In genomic region chr5:78641060-78641474, GRCh38 we compare ENCODE assay signal across 14 cellular contexts. TPM values are rescaled to one million over a fixed set of nuclear protein-coding genes. Genes with fewer than 3 reads are reported as not detected.
DNase-seq lines count a peak whose midpoint lies in the region; ATAC-seq and TF ChIP-seq lines count a peak whose summit lies in the region.
"Had no signal": no experiment of that assay in that cellular context is flagged by ENCODE, and none has a peak within 500 bp of the region (broad histone marks: within the 10 kb centered on the region; RNA-seq: fewer than 3 reads in every experiment).

No MANE protein-coding gene starts in this region.

- ATAC-seq in HG03457 (IDR thresholded peaks at IDR 0.05; ENCODE audit: unreplicated experiment) (peak; percentile 15), HG02852 (IDR thresholded peaks at IDR 0.05; ENCODE audit: unreplicated experiment) (no peak), GM18861 (IDR thresholded peaks at IDR 0.05; ENCODE audit: unreplicated experiment) (no peak)
- ATAC-seq: Right ventricle myocardium inferior, upper lobe of right lung had no signal

- TF ChIP-seq CTCF in cardiac muscle cell (IDR thresholded peaks at IDR 0.05; ENCODE audit: low read depth, low read length) (no peak), left ventricle myocardium inferior (IDR thresholded peaks at IDR 0.05; ENCODE audit: borderline replicate concordance) (no peak), dorsolateral prefrontal cortex (IDR thresholded peaks at IDR 0.05 in 54 of 56, conservative IDR thresholded peaks at IDR 0.05 in 2 of 56; ENCODE audit: low read depth in 1 of 56, partially characterized antibody in 56 of 56) (no peak)

- peak overlapping the region; percentile 14 for H3K4me3 ChIP-seq in cardiac muscle cell
- no peak overlapping the region for H3K4me3 ChIP-seq in left ventricle myocardium inferior
- no peak overlapping the region for H3K4me3 ChIP-seq in dorsolateral prefrontal cortex
- H3K4me3 ChIP-seq: upper lobe of right lung had no signal

- H3K9me3 ChIP-seq in cardiac muscle cell (ENCODE audit: low read depth), result no peaks in the 10 kb centered on the region
- H3K9me3 ChIP-seq in left ventricle myocardium inferior (replicated peaks), result no peaks in the 10 kb centered on the region
- H3K9me3 ChIP-seq: upper lobe of right lung had no signal

- intact Hi-C loops in left ventricle myocardium inferior (cut with micrococcal nuclease), result loop anchor here (10.0 kb wide), 1 partner anchor 96 kb away; no protein-coding TSS in a partner anchor
- intact Hi-C loops in dorsolateral prefrontal cortex (cut with DNase I), result loop anchor here in 1 of 2 donors (10.0 kb wide), 1 partner anchor 344 kb away; the partner anchor contains the start of gene ARSB

- H3K4me1 ChIP-seq in cardiac muscle cell (ENCODE audit: low read depth) (peaks cover 96% of the 10 kb centered on the region), left ventricle myocardium inferior (peaks cover 54% of the 10 kb centered on the region)

- H3K27me3 ChIP-seq in cardiac muscle cell, result no peaks in the 10 kb centered on the region
- H3K27me3 ChIP-seq in left ventricle myocardium inferior (ENCODE audit: low read depth), result no peaks in the 10 kb centered on the region
- no peaks in the 10 kb centered on the region for H3K27me3 ChIP-seq in dorsolateral prefrontal cortex
- H3K27me3 ChIP-seq: upper lobe of right lung had no signal

- H3K27ac ChIP-seq in cardiac muscle cell (peak overlapping the region; percentile 98), left ventricle myocardium inferior (replicated peaks) (no peak overlapping the region), epithelial cell of prostate (peak overlapping the region; percentile 10), dorsolateral prefrontal cortex (no peak overlapping the region)
- H3K27ac ChIP-seq: upper lobe of right lung had no signal

- DNase-seq in cardiac muscle cell (ENCODE audit: low read depth in 1 of 2, low spot score in 1 of 2) (no peak), left ventricle myocardium inferior (no peak), epithelial cell of prostate (ENCODE audit: low read depth, low spot score) (no peak), dorsolateral prefrontal cortex (no peak)
- no peak for DNase-seq in stimulated activated CD4-positive, alpha-beta T cell treated with anti-CD3 and anti-CD28 coated beads, Interleukin-4, amount 100 ng/mL, for 4 hours
- DNase-seq: 8988T; activated CD4-positive, CD25-positive, alpha-beta regulatory T cell; Karpas-422; NCI-H345; upper lobe of right lung had no signal

- H3K36me3 ChIP-seq in cardiac muscle cell (no peaks in the 10 kb centered on the region), left ventricle myocardium inferior (no peaks in the 10 kb centered on the region)
- H3K36me3 ChIP-seq: upper lobe of right lung had no signal

RNA-seq across cellular contexts. Expression of gene LHFPL2, which starts 7.5 kb away (rescaled TPM):
- total RNA-seq in cardiac muscle cell (126 TPM in 2 replicates), left ventricle myocardium inferior (5.0 TPM), dorsolateral prefrontal cortex (10 to 100 TPM in 118 of 120 experiments, 1 to 10 TPM in 2; 8.2 to 40.9 (median 18.7) TPM)
- polyA plus RNA-seq in cardiac muscle cell, result 96.6 and 101 TPM in 2 replicates

Comparison
In these comparisons a context has a peak if more than half of its experiments do, and no peak if none do; other contexts are left out.
1. H3K27ac ChIP-seq: peak in cardiac muscle cell (single experiment) and epithelial cell of prostate (single experiment); none in left ventricle myocardium inferior (single experiment) and dorsolateral prefrontal cortex (0 of 59).